28 cellular contexts compared by ENCODE assay signal in the genomic region with DNA sequence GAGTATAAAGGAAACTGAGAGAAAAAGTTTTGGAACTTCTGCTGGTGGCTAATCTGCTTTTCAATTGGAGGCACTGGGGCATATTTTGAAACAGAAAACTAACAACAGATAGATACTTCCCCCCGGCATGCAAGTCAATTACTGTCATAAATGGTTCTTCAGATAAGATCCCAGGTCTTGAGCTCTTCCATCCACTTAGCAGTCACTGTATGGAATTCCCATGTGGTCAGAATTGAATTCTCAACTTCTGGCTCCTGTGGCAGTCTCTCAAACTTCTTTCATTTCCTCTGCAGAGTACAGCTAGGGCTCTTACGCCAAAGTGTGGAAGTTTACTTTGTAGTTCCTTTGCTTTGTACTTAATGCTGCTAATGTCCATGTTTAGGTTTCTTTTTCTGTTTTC.
"Had no signal": no experiment of that assay in that cellular context is flagged by ENCODE, and none has a peak within 500 bp of the region (broad histone marks: within the 10 kb centered on the region; RNA-seq: fewer than 3 reads in every experiment).

No MANE protein-coding gene starts in this region.

- DNase-seq: activated CD4-positive, alpha-beta memory T cell treated with anti-CD3 and anti-CD28 coated beads for 36 hours; activated CD4-positive, alpha-beta T cell treated with anti-CD3 and anti-CD28 coated beads for 36 hours; activated CD4-positive, alpha-beta T cell treated with anti-CD3 and anti-CD28 coated beads, Interleukin-2, amount 10 ng/mL, durations not matched to agents 24 days and 14 days; activated CD4-positive, CD25-positive, alpha-beta regulatory T cell; activated CD4-positive, CD25-positive, alpha-beta regulatory T cell treated with anti-CD3 and anti-CD28 coated beads, Interleukin-2, amount 50 U/mL, for 72 hours; activated CD8-positive, alpha-beta memory T cell treated with anti-CD3 and anti-CD28 coated beads, Interleukin-2, amount 10 ng/mL, durations not matched to agents 7 days and 5 days; activated CD8-positive, alpha-beta memory T cell treated with anti-CD3 and anti-CD28 coated beads, Interleukin-2, amount 50 U/mL, for 4 hours; activated CD8-positive, alpha-beta T cell treated with anti-CD3 and anti-CD28 coated beads, Interleukin-2, amount 10 ng/mL, durations not matched to agents 7 days and 5 days; activated gamma-delta T cell; activated naive CD4-positive, alpha-beta T cell; activated naive CD4-positive, alpha-beta T cell treated with anti-CD3 and anti-CD28 coated beads, Interleukin-2, amount 10 ng/mL, durations not matched to agents 7 days and 5 days; activated naive CD8-positive, alpha-beta T cell treated with anti-CD3 and anti-CD28 coated beads, Interleukin-2, amount 10 ng/mL, durations not matched to agents 7 days and 5 days; activated T-cell treated with anti-CD3 and anti-CD28 coated beads, Interleukin-2, amount 50 U/mL, for 1 hour; activated T-cell treated with anti-CD3 and anti-CD28 coated beads, Interleukin-2, amount 50 U/mL, for 48 hours; central memory CD4-positive, alpha-beta T cell; cerebellar nuclear complex; colonic mucosa; effector CD8-positive, alpha-beta T cell; esophagus squamous epithelium; foreskin melanocyte; heart right ventricle; T-helper 2 cell had no signal

- H3K4me3 ChIP-seq: ascending aorta, breast epithelium, cardiac muscle cell, colonic mucosa, esophagus squamous epithelium, gastroesophageal sphincter, heart right ventricle had no signal

- H3K27me3 ChIP-seq: ascending aorta, breast epithelium, cardiac muscle cell, colonic mucosa, esophagus squamous epithelium, gastroesophageal sphincter had no signal

- H3K4me1 ChIP-seq: ascending aorta, breast epithelium, colonic mucosa, esophagus squamous epithelium, gastroesophageal sphincter, heart right ventricle had no signal

- H3K36me3 ChIP-seq: ascending aorta, breast epithelium, cardiac muscle cell, colonic mucosa, esophagus squamous epithelium, gastroesophageal sphincter, heart right ventricle had no signal

- H3K27ac ChIP-seq: ascending aorta, breast epithelium, cardiac muscle cell, colonic mucosa, epithelial cell of prostate, esophagus squamous epithelium, gastroesophageal sphincter, heart right ventricle had no signal

- ATAC-seq: activated CD4-positive, alpha-beta T cell treated with anti-CD3 and anti-CD28 coated beads for 36 hours; activated CD8-positive, alpha-beta memory T cell treated with anti-CD3 and anti-CD28 coated beads, Interleukin-2, amount 10 ng/mL, durations not matched to agents 7 days and 5 days; activated CD8-positive, alpha-beta T cell treated with anti-CD3 and anti-CD28 coated beads, Interleukin-2, amount 10 ng/mL, durations not matched to agents 7 days and 5 days; activated naive CD4-positive, alpha-beta T cell treated with anti-CD3 and anti-CD28 coated beads, Interleukin-2, amount 50 U/mL, for 72 hours; gastroesophageal sphincter; heart right ventricle had no signal

- H3K9me3 ChIP-seq: ascending aorta, breast epithelium, colonic mucosa, esophagus squamous epithelium, gastroesophageal sphincter, heart right ventricle had no signal
